22 cellular contexts compared by ENCODE assay signal in the genomic region with DNA sequence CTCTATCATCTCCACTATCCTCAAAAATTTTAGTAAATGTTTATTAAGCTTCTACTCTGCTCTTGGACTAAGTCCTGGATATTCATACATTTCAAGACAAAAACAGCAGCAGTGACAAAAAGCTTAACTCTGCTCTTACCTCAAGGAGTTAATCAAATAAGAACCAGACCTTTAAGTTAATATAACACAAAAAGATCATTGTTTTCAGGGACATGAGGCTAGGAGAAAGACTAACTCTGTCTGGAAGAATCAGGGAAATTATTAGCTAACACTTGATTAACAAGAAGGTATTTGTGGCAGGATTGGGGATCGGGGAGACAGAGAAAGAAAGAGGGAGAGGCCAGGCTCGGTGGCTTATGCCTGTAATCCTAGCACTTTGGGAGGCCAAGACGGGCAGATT.
DNase-seq lines count a peak whose midpoint lies in the region; ATAC-seq and TF ChIP-seq lines count a peak whose summit lies in the region.
"Had no signal": no experiment of that assay in that cellular context is flagged by ENCODE, and none has a peak within 500 bp of the region (broad histone marks: within the 10 kb centered on the region; RNA-seq: fewer than 3 reads in every experiment).

No MANE protein-coding gene starts in this region.

- H3K27ac Mint-ChIP-seq in Calu3 (ENCODE audit: unreplicated experiment) = peak overlapping the region; percentile 81
- peak overlapping the region in 4 of 5 experiments; percentile 25 to 51 (median 42) for H3K27ac Mint-ChIP-seq in brain
- H3K27ac Mint-ChIP-seq in progenitor cell of endocrine pancreas = peak overlapping the region; percentile 57
- no peak overlapping the region for H3K27ac Mint-ChIP-seq in CD4-positive, alpha-beta T cell

- H3K4me1 Mint-ChIP-seq in Calu3 (ENCODE audit: low read depth, unreplicated experiment) (peaks cover 42% of the 10 kb centered on the region), brain (peaks cover 43% of the 10 kb centered on the region), progenitor cell of endocrine pancreas (ENCODE audit: low read depth) (peaks cover 62% of the 10 kb centered on the region)
- no peaks in the 10 kb centered on the region for H3K4me1 Mint-ChIP-seq in CD4-positive, alpha-beta T cell (ENCODE audit: low read depth)

- DNase-seq in Calu3 = peak; percentile 38
- DNase-seq in kidney tubule cell (ENCODE audit: low spot score) = peak; percentile 53
- no peak for DNase-seq in progenitor cell of endocrine pancreas (ENCODE audit: low spot score, unreplicated experiment)
- DNase-seq in retina = no peak
- DNase-seq in CD4-positive, alpha-beta T cell = no peak
- DNase-seq: BE2C; CD4-positive, CD25-positive, alpha-beta regulatory T cell; DMS53; EL; H7; IMR-90; Karpas-422; NCI-H1417 treated with DMSO at 0.1 percent for 48 hours; NCI-H187 treated with DMSO at 0.1 percent for 48 hours; NCI-H226; NCI-H526; PC-9; SIG-M5 had no signal

- intact Hi-C loops in Calu3 (cut with micrococcal nuclease; ENCODE audit: unreplicated experiment) = loop anchor here (5.0 kb wide), 2 partner anchors 54 to 89 kb away; a partner anchor contains a TSS
- intact Hi-C loops in CD4-positive, alpha-beta T cell (cut with DNase I, micrococcal nuclease) = no loop called here

- H3K9me3 Mint-ChIP-seq in Calu3 (ENCODE audit: low read depth, unreplicated experiment) (no peaks in the 10 kb centered on the region), brain (no peaks in the 10 kb centered on the region), progenitor cell of endocrine pancreas (ENCODE audit: low read depth) (no peaks in the 10 kb centered on the region)
- H3K9me3 Mint-ChIP-seq in CD4-positive, alpha-beta T cell = no peaks in the 10 kb centered on the region
- H3K9me3 Mint-ChIP-seq: CD4-positive, CD25-positive, alpha-beta regulatory T cell had no signal

- no TSS peak for BruUV-seq in Calu3 (replicated peaks; lab: Mats Ljungman, UMichigan)

- no peak for TF ChIP-seq CTCF in Calu3 (IDR thresholded peaks at IDR 0.05; ENCODE audit: unreplicated experiment)
- no peak for TF ChIP-seq CTCF in brain (conservative IDR thresholded peaks at IDR 0.05)
- no peak for TF ChIP-seq CTCF in progenitor cell of endocrine pancreas (IDR thresholded peaks at IDR 0.05; ENCODE audit: unreplicated experiment)
- TF ChIP-seq CTCF in CD4-positive, alpha-beta T cell (IDR thresholded peaks at IDR 0.05) = no peak

- H3K27me3 ChIP-seq in CD4-positive, alpha-beta T cell (ENCODE audit: control insufficient read depth, insufficient read depth, low read length) = no peaks in the 10 kb centered on the region
- H3K27me3 ChIP-seq: BE2C had no signal

- H3K4me3 Mint-ChIP-seq in Calu3 (ENCODE audit: low read depth, unreplicated experiment) (no peak overlapping the region), brain (no peak overlapping the region), progenitor cell of endocrine pancreas (ENCODE audit: low read depth) (peak overlapping the region; percentile 25)
- no peak overlapping the region for H3K4me3 Mint-ChIP-seq in CD4-positive, alpha-beta T cell
- H3K4me3 Mint-ChIP-seq: CD4-positive, CD25-positive, alpha-beta regulatory T cell had no signal

- H3K27ac ChIP-seq in CD4-positive, alpha-beta T cell (ENCODE audit: low read depth, low read length) = no peak overlapping the region
- H3K27ac ChIP-seq: PC-9, RWPE1 had no signal

- no peak for ATAC-seq in GM18517 (IDR thresholded peaks at IDR 0.05; ENCODE audit: unreplicated experiment)
- no peak for ATAC-seq in CD4-positive, alpha-beta T cell (ENCODE audit: poor library complexity)
- ATAC-seq: GM12878 had no signal

- no peaks in the 10 kb centered on the region for H3K9me3 ChIP-seq in CD4-positive, alpha-beta T cell (ENCODE audit: control insufficient read depth, low read length)
- H3K9me3 ChIP-seq: BE2C had no signal

- CTCF ChIA-PET in Calu3 (lab: Charles Lee) = interaction anchor here (0.6 kb wide), 4 partner anchors 19 to 1716 kb away, joined by 3 to 9 read pairs (median 5); no protein-coding TSS in a partner anchor
- CTCF ChIA-PET in CD4-positive, alpha-beta T cell (lab: Charles Lee) = interaction anchor here (1.3 kb wide), 1 partner anchor 31 kb away, joined by 3 read pairs; no protein-coding TSS in a partner anchor

- H3K36me3 Mint-ChIP-seq in Calu3 (ENCODE audit: insufficient read depth, unreplicated experiment) (peaks cover 14% of the 10 kb centered on the region), brain (peaks cover 26% of the 10 kb centered on the region), progenitor cell of endocrine pancreas (ENCODE audit: insufficient read depth) (peaks cover 19% of the 10 kb centered on the region)
- peaks cover 46% of the 10 kb centered on the region for H3K36me3 Mint-ChIP-seq in CD4-positive, alpha-beta T cell (ENCODE audit: low read depth)

- POLR2A ChIA-PET in CD4-positive, alpha-beta T cell (lab: Charles Lee) = no interaction called here

- H3K27me3 Mint-ChIP-seq in Calu3 (ENCODE audit: unreplicated experiment) (no peaks in the 10 kb centered on the region), brain (peaks cover 2% of the 10 kb centered on the region), progenitor cell of endocrine pancreas (no peaks in the 10 kb centered on the region)
- H3K27me3 Mint-ChIP-seq in CD4-positive, alpha-beta T cell = no peaks in the 10 kb centered on the region
- H3K27me3 Mint-ChIP-seq: CD4-positive, CD25-positive, alpha-beta regulatory T cell had no signal

Comparison
In these comparisons a context has a peak if more than half of its experiments do, and no peak if none do; other contexts are left out.
1. DNase-seq: peak in Calu3 (single experiment) and kidney tubule cell (single experiment); none in progenitor cell of endocrine pancreas (single experiment), retina (single experiment) and CD4-positive, alpha-beta T cell (0 of 10).